Comparison of ENCODE assay signal across 2 cellular contexts in the genomic region with DNA sequence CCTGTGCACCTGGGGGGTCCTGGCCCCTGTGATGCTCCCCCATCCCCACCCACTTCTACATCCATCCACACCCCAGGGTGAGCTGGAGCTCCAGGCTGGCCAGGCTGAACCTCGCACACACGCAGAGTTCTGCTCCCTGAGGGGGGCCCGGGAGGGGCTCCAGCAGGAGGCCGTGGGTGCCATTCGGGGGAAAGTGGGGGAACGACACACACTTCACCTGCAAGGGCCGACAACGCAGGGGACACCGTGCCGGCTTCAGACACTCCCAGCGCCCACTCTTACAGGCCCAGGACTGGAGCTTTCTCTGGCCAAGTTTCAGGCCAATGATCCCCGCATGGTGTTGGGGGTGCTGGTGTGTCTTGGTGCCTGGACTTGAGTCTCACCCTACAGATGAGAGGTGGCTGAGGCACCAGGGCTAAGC.
A peak's percentile ranks its signal among the peaks of the same experiment; 100 is the strongest.
TF ChIP-seq lines count a peak whose summit lies in the region.

No MANE protein-coding gene starts in this region.

TF ChIP-seq in HEK293, 187 proteins besides CTCF, POLR2A, EP300 and RAD21:
- TF ChIP-seq GLIS1 (tag by site-specific recombination; IDR thresholded peaks at IDR 0.05) (peak; percentile 46; the same call in 1 of the 2 replicates), ZNF658 (tag by site-specific recombination; IDR thresholded peaks at IDR 0.05) (no peak)

TF ChIP-seq in K562, 482 proteins besides CTCF, POLR2A, EP300 and RAD21:
- TF ChIP-seq STAT5A (IDR thresholded peaks at IDR 0.05; ENCODE audit: borderline replicate concordance, low read length) (no peak), SIN3B (IDR thresholded peaks at IDR 0.05; ENCODE audit: low read depth) (no peak), ZNF143 (CRISPR knock-in tag; IDR thresholded peaks at IDR 0.05) (no peak), MTA2 (IDR thresholded peaks at IDR 0.05; ENCODE audit: low read depth) (no peak), PRMT5 (CRISPR knock-in tag; IDR thresholded peaks at IDR 0.05) (no peak), ZZZ3 (IDR thresholded peaks at IDR 0.05) (no peak)
